ENCODE assay signal across 8 cellular contexts in the genomic region with DNA sequence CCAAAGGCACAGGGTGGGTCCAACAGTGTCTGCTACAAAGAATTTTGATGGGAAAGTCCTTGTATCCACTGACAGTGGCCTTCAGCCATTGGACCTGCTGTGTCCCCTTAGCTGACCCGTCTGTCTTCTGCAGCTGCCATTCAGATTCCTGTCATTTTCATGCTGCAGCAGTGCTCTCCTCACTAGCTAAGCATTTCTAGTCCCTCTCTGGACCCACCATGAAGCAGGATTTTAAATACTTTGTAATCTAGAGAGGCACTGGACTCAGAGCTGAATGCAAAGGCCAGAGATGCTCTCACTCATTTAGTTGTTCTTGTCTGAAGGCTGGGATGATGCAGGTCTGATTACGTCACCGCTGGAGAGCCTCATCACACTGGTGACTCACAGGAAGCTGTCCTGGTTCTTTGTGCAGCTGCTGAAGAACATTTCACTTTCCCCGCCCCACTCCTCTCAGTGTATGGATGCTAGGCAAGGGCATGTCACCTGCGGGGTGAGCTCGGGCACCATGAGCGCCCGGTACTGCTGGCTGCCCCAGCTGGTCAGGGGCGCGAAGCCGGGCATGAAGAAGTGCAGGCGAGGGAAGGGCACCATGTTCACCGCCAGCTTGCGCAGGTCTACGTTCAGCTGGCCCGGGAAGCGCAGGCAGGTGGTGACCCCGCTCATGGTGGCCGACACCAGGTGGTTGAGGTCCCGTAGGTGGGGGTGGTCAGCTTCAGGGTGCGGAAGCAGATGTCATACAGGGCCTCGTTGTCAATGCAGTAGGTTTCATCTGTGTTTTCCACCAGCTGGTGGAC. TPM values are rescaled to one million over a fixed set of nuclear protein-coding genes. Genes with fewer than 3 reads are reported as not detected.
DNase-seq lines count a peak whose midpoint lies in the region; TF ChIP-seq lines count a peak whose summit lies in the region.

No MANE protein-coding gene starts in this region.

- H3K79me2 ChIP-seq in hepatocyte, result no peaks in the 10 kb centered on the region

- H3K4me1 Mint-ChIP-seq in CD14-positive monocyte (peaks cover 14% of the 10 kb centered on the region), mesothelial cell of epicardium (peaks cover 13% of the 10 kb centered on the region)

- H3K36me3 ChIP-seq in MG63 (no peaks in the 10 kb centered on the region), hepatocyte (replicated peaks; ENCODE audit: insufficient read depth, low read depth) (no peaks in the 10 kb centered on the region), stomach (no peaks in the 10 kb centered on the region)

- H3K4me1 ChIP-seq in hepatocyte (ENCODE audit: insufficient read depth), result no peaks in the 10 kb centered on the region
- H3K4me1 ChIP-seq in stomach, result peaks cover 0 to 4% (median 0%) of the 10 kb centered on the region in 4 donors

- H3K27ac ChIP-seq in hepatocyte (no peak overlapping the region), stomach (no peak overlapping the region)

- H3K4me2 ChIP-seq in hepatocyte, result no peak overlapping the region

- H3K27me3 Mint-ChIP-seq in CD14-positive monocyte (ENCODE audit: low read depth in 3 of 3) (peaks cover 10 to 17% (median 16%) of the 10 kb centered on the region in 3 donors), mesothelial cell of epicardium (ENCODE audit: low read depth) (no peaks in the 10 kb centered on the region)

- no peak overlapping the region for H2AFZ ChIP-seq in hepatocyte

- no peaks in the 10 kb centered on the region for H3K9me2 ChIP-seq in hepatocyte (replicated peaks; ENCODE audit: insufficient read depth)

- H3K27me3 ChIP-seq in MG63 (no peaks in the 10 kb centered on the region), hepatocyte (no peaks in the 10 kb centered on the region), stomach (peaks cover 0 to 10% (median 0%) of the 10 kb centered on the region in 3 donors)

- TF ChIP-seq CTCF in CD14-positive monocyte (IDR thresholded peaks at IDR 0.05) (no peak), hepatocyte (IDR thresholded peaks at IDR 0.05; ENCODE audit: poor library complexity) (no peak), mesothelial cell of epicardium (IDR thresholded peaks at IDR 0.05; ENCODE audit: unreplicated experiment) (no peak), stomach (IDR thresholded peaks at IDR 0.05) (no peak)

- no peak for TF ChIP-seq POLR2A in stomach (IDR thresholded peaks at IDR 0.05)

- intact Hi-C loops in CD14-positive monocyte (cut with micrococcal nuclease), result no loop called here
- intact Hi-C loops in stomach (cut with DNase I; ENCODE audit: low total_unique reads), result no loop called here

- no peak for TF ChIP-seq EP300 in stomach (IDR thresholded peaks at IDR 0.05)

- H3K4me3 Mint-ChIP-seq in CD14-positive monocyte (no peak overlapping the region), mesothelial cell of epicardium (no peak overlapping the region)

- peak; percentile 85 for DNase-seq in CD14-positive monocyte (ENCODE audit: low spot score)
- peak; percentile 69 for DNase-seq in MG63
- peak; percentile 36 for DNase-seq in activated T-cell treated with anti-CD3 and anti-CD28 coated beads for 48 hours (ENCODE audit: low read depth)
- DNase-seq in hepatocyte (ENCODE audit: low spot score), result peak; percentile 77
- DNase-seq in mesothelial cell of epicardium (ENCODE audit: low spot score in 2 of 2, unreplicated experiment in 2 of 2), result no peak
- no peak for DNase-seq in NCI-H1694 treated with DMSO at 0.1 percent for 48 hours (lab: John Stamatoyannopoulos, UW)
- no peak for DNase-seq in midbrain (lab: John Stamatoyannopoulos, UW)
- no peak for DNase-seq in stomach

- peak overlapping the region in 3 of 7 donors; percentile 24 to 82 (median 28) for H3K27ac Mint-ChIP-seq in CD14-positive monocyte
- no peak overlapping the region for H3K27ac Mint-ChIP-seq in mesothelial cell of epicardium

- H3K9me3 Mint-ChIP-seq in CD14-positive monocyte (peaks cover 0 to 2% (median 0%) of the 10 kb centered on the region in 7 donors), mesothelial cell of epicardium (no peaks in the 10 kb centered on the region)

- H3K36me3 Mint-ChIP-seq in CD14-positive monocyte (no peaks in the 10 kb centered on the region), mesothelial cell of epicardium (no peaks in the 10 kb centered on the region)

- no peak overlapping the region for H3K4me3 ChIP-seq in MG63
- no peak overlapping the region for H3K4me3 ChIP-seq in hepatocyte
- H3K4me3 ChIP-seq in stomach, result no peak overlapping the region

- no peaks in the 10 kb centered on the region for H4K20me1 ChIP-seq in hepatocyte (ENCODE audit: insufficient read depth, poor library complexity, severe bottlenecking)

- H3K9me3 ChIP-seq in MG63, result no peaks in the 10 kb centered on the region
- no peaks in the 10 kb centered on the region for H3K9me3 ChIP-seq in hepatocyte (ENCODE audit: low read depth)
- no peaks in the 10 kb centered on the region for H3K9me3 ChIP-seq in stomach

- 91% methylated on average over 22 of the region's 22 CpGs for WGBS in hepatocyte (ENCODE audit: low lambda C conversion rate, missing lambda C conversion rate)
- WGBS in stomach, 5 donors, result 88 to 94% (median 89%) methylated on average over 22 of the region's 22 CpGs

RNA-seq across cellular contexts. Expression of gene TUBB2A, which starts 19.4 kb away (rescaled TPM):
- polyA plus RNA-seq in CD14-positive monocyte (1 to 10 TPM; 2.4 to 4.2 TPM), hepatocyte (183 and 185 TPM in 2 replicates), stomach (10 to 100 TPM; 33.4 to 83.9 (median 50.4) TPM)
- 73.2 and 92.0 TPM in 2 replicates for total RNA-seq in MG63 (2014; rRNA removed; shearing (Covaris generic); ENCODE audit: low replicate concordance)
- total RNA-seq in hepatocyte (97.2 and 115 TPM in 2 replicates), mesothelial cell of epicardium (21.5 to 25.5 TPM (median 24.3 TPM) in 3 replicates), stomach (10 to 100 TPM in 4 of 5 donors, 1 to 10 TPM in 1; 6.7 to 96.9 (median 47.5) TPM)

RNA-seq across cellular contexts. Expression of gene TUBB2B, which starts 50.7 kb away (rescaled TPM):
- polyA plus RNA-seq in CD14-positive monocyte, result under 1 TPM in 1 of 2 donors, not detected in 1; 0.15 TPM
- total RNA-seq in MG63 (2014; rRNA removed; shearing (Covaris generic); ENCODE audit: low replicate concordance), result 8.6 and 27.6 TPM in 2 replicates
- 72.0 and 72.2 TPM in 2 replicates for total RNA-seq in hepatocyte
- polyA plus RNA-seq in hepatocyte, result 31.2 and 36.4 TPM in 2 replicates
- total RNA-seq in mesothelial cell of epicardium, result 110 to 121 TPM (median 114 TPM) in 3 replicates
- 10 to 100 TPM in 1 of 5 donors, 1 to 10 TPM in 2, not detected in 2; 1.4 to 31.4 (median 4.6) TPM for total RNA-seq in stomach
- polyA plus RNA-seq in stomach, result 1 to 10 TPM; 3.7 to 5.2 (median 4.1) TPM

RNA-seq across cellular contexts. Expression of gene BPHL, which starts 58.2 kb away (rescaled TPM):
- polyA plus RNA-seq in CD14-positive monocyte (1 to 10 TPM; 5.9 to 7.8 TPM), hepatocyte (61.2 and 77.0 TPM in 2 replicates), stomach (10 to 100 TPM; 11.8 to 13.1 (median 13.0) TPM)
- 5.8 and 9.6 TPM in 2 replicates for total RNA-seq in MG63 (2014; rRNA removed; shearing (Covaris generic); ENCODE audit: low replicate concordance)
- total RNA-seq in hepatocyte (42.4 and 52.0 TPM in 2 replicates), mesothelial cell of epicardium (41.5 to 49.2 TPM (median 43.8 TPM) in 3 replicates), stomach (100 to 1,000 TPM in 1 of 5 donors, 10 to 100 TPM in 3, 1 to 10 TPM in 1; 9.3 to 104 (median 18.2) TPM)

Comparison
In these comparisons a context has a peak if more than half of its experiments do, and no peak if none do; other contexts are left out.
1. DNase-seq: peak in CD14-positive monocyte (single experiment), MG63 (single experiment), activated T-cell treated with anti-CD3 and anti-CD28 coated beads for 48 hours (single experiment) and hepatocyte (single experiment); none in mesothelial cell of epicardium (0 of 2), NCI-H1694 treated with DMSO at 0.1 percent for 48 hours (single experiment), midbrain (single experiment) and stomach (single experiment).